ENCODE assay signal across 8 cellular contexts in genomic region chr17:77145635-77146632, GRCh38. TPM values are rescaled to one million over a fixed set of nuclear protein-coding genes. Genes with fewer than 3 reads are reported as not detected.
DNase-seq lines count a peak whose midpoint lies in the region; ATAC-seq and TF ChIP-seq lines count a peak whose summit lies in the region.

No MANE protein-coding gene starts in this region.

- H3K79me2 ChIP-seq in Karpas-422 (ENCODE audit: low read length) = peaks cover 79% of the 10 kb centered on the region

- no peaks in the 10 kb centered on the region for H3K9me3 ChIP-seq in Karpas-422 (ENCODE audit: low read length)
- no peaks in the 10 kb centered on the region for H3K9me3 ChIP-seq in stomach smooth muscle (ENCODE audit: control insufficient read depth in 2 of 2, low read length in 2 of 2)

- H3K4me1 Mint-ChIP-seq in brain = peaks cover 91% of the 10 kb centered on the region

- H3K4me2 ChIP-seq in Karpas-422 (ENCODE audit: low read depth, low read length, poor library complexity, severe bottlenecking) = no peak overlapping the region

- no peak overlapping the region for H3K4me3 ChIP-seq in Karpas-422 (ENCODE audit: low read length)
- H3K4me3 ChIP-seq in stomach smooth muscle (ENCODE audit: low read length in 2 of 2) = peak overlapping the region in 1 of 2 donors; percentile 29

- H3K27me3 ChIP-seq in Karpas-422 (ENCODE audit: low read length) (no peaks in the 10 kb centered on the region), stomach smooth muscle (ENCODE audit: control insufficient read depth in 1 of 2, insufficient read depth in 2 of 2, low read length in 2 of 2) (no peaks in the 10 kb centered on the region)

- peak; percentile 96 for DNase-seq in EH (ENCODE audit: low read depth)
- no peak for DNase-seq in Karpas-422
- DNase-seq in left kidney (ENCODE audit: low read depth, low spot score) = peak; percentile 90
- no peak for DNase-seq in SHP77 treated with DMSO at 0.1 percent for 48 hours (lab: John Stamatoyannopoulos, UW)

- no peak for TF ChIP-seq CTCF in brain (conservative IDR thresholded peaks at IDR 0.05)

- H3K27me3 Mint-ChIP-seq in brain = no peaks in the 10 kb centered on the region

- H4K20me1 ChIP-seq in Karpas-422 (ENCODE audit: insufficient read depth, low read depth, low read length) = 0 out of 2 replicates have a peak, but pooled peaks cover 3% of the 10 kb centered on the region

- ATAC-seq in HG03354 (IDR thresholded peaks at IDR 0.05; ENCODE audit: poor library complexity, severe bottlenecking, unreplicated experiment) (no peak), HG02852 (IDR thresholded peaks at IDR 0.05; ENCODE audit: unreplicated experiment) (no peak)

- no peaks in the 10 kb centered on the region for H3K9me2 ChIP-seq in Karpas-422 (replicated peaks; ENCODE audit: insufficient read depth, low read length)

- H3K27ac Mint-ChIP-seq in brain = peak overlapping the region; percentile 11 to 94 (median 76)

- peak overlapping the region; percentile 8; the same call in 1 of the 2 replicates for H3K9ac ChIP-seq in Karpas-422 (ENCODE audit: low read length)
- H3K9ac ChIP-seq in stomach smooth muscle (ENCODE audit: low read length in 2 of 2) = peak overlapping the region; percentile 0 to 42

- peak overlapping the region; percentile 14 to 71 (median 66) for H3K4me3 Mint-ChIP-seq in brain

- peaks cover 62% of the 10 kb centered on the region for H3K4me1 ChIP-seq in Karpas-422 (ENCODE audit: low read length)
- peaks cover 22% of the 10 kb centered on the region for H3K4me1 ChIP-seq in stomach smooth muscle (ENCODE audit: control insufficient read depth, insufficient read depth, low read length)

- H3K36me3 Mint-ChIP-seq in brain = peaks cover 62% of the 10 kb centered on the region

- H3K36me3 ChIP-seq in Karpas-422 (ENCODE audit: insufficient read depth, low read length) = peaks cover 30% of the 10 kb centered on the region; the same call in 1 of the 2 replicates
- peaks cover 0 to 17% of the 10 kb centered on the region in 2 donors for H3K36me3 ChIP-seq in stomach smooth muscle (ENCODE audit: control insufficient read depth in 2 of 2, insufficient read depth in 2 of 2, low read length in 2 of 2)

- H3K9me3 Mint-ChIP-seq in brain = no peaks in the 10 kb centered on the region

- H2AFZ ChIP-seq in Karpas-422 (ENCODE audit: low read length) = no peak overlapping the region

- H3K27ac ChIP-seq in Karpas-422 (ENCODE audit: low read length) (peak overlapping the region; percentile 33; the same call in 1 of the 2 replicates), stomach smooth muscle (ENCODE audit: low read length) (no peak overlapping the region)

RNA-seq across cellular contexts. Expression of gene SEC14L1, which starts 5.2 kb away (rescaled TPM):
- total RNA-seq in Karpas-422 (2014; rRNA removed; shearing (Covaris generic); ENCODE audit: low replicate concordance) = 22.6 and 32.0 TPM in 2 replicates
- polyA plus RNA-seq in brain (ENCODE audit: insufficient read depth, low read depth, low replicate concordance) = 129 TPM

Comparison
In these comparisons a context has a peak if more than half of its experiments do, and no peak if none do; other contexts are left out.
1. DNase-seq: peak in EH (single experiment) and left kidney (single experiment); none in Karpas-422 (single experiment) and SHP77 treated with DMSO at 0.1 percent for 48 hours (single experiment).